In the genomic region with DNA sequence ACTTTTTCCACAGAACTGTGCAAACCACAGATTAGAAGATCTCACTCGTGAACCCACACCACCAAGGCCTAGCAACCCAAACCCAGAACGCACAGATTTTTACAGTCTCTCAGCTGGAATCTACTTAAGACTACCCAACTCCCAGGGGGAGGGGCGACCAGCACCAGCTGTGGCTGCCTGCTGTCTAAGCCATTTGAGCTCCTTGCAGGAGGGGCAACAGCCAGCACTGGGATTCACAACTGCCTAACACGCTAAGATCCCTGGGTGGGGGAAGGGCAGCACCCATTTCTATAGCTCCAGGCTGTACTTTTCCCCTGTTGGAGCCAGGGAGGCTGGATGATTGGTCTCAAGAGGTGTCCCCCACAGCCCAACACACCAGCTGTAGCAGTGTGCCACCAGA, we compare ENCODE assay signal across 1 cellular context.
TF ChIP-seq lines count a peak whose summit lies in the region.

No MANE protein-coding gene starts in this region.

TF ChIP-seq in GM23338, 12 proteins besides CTCF, POLR2A, EP300 and RAD21 (continued from another document):
- TF ChIP-seq, protein P1, sequence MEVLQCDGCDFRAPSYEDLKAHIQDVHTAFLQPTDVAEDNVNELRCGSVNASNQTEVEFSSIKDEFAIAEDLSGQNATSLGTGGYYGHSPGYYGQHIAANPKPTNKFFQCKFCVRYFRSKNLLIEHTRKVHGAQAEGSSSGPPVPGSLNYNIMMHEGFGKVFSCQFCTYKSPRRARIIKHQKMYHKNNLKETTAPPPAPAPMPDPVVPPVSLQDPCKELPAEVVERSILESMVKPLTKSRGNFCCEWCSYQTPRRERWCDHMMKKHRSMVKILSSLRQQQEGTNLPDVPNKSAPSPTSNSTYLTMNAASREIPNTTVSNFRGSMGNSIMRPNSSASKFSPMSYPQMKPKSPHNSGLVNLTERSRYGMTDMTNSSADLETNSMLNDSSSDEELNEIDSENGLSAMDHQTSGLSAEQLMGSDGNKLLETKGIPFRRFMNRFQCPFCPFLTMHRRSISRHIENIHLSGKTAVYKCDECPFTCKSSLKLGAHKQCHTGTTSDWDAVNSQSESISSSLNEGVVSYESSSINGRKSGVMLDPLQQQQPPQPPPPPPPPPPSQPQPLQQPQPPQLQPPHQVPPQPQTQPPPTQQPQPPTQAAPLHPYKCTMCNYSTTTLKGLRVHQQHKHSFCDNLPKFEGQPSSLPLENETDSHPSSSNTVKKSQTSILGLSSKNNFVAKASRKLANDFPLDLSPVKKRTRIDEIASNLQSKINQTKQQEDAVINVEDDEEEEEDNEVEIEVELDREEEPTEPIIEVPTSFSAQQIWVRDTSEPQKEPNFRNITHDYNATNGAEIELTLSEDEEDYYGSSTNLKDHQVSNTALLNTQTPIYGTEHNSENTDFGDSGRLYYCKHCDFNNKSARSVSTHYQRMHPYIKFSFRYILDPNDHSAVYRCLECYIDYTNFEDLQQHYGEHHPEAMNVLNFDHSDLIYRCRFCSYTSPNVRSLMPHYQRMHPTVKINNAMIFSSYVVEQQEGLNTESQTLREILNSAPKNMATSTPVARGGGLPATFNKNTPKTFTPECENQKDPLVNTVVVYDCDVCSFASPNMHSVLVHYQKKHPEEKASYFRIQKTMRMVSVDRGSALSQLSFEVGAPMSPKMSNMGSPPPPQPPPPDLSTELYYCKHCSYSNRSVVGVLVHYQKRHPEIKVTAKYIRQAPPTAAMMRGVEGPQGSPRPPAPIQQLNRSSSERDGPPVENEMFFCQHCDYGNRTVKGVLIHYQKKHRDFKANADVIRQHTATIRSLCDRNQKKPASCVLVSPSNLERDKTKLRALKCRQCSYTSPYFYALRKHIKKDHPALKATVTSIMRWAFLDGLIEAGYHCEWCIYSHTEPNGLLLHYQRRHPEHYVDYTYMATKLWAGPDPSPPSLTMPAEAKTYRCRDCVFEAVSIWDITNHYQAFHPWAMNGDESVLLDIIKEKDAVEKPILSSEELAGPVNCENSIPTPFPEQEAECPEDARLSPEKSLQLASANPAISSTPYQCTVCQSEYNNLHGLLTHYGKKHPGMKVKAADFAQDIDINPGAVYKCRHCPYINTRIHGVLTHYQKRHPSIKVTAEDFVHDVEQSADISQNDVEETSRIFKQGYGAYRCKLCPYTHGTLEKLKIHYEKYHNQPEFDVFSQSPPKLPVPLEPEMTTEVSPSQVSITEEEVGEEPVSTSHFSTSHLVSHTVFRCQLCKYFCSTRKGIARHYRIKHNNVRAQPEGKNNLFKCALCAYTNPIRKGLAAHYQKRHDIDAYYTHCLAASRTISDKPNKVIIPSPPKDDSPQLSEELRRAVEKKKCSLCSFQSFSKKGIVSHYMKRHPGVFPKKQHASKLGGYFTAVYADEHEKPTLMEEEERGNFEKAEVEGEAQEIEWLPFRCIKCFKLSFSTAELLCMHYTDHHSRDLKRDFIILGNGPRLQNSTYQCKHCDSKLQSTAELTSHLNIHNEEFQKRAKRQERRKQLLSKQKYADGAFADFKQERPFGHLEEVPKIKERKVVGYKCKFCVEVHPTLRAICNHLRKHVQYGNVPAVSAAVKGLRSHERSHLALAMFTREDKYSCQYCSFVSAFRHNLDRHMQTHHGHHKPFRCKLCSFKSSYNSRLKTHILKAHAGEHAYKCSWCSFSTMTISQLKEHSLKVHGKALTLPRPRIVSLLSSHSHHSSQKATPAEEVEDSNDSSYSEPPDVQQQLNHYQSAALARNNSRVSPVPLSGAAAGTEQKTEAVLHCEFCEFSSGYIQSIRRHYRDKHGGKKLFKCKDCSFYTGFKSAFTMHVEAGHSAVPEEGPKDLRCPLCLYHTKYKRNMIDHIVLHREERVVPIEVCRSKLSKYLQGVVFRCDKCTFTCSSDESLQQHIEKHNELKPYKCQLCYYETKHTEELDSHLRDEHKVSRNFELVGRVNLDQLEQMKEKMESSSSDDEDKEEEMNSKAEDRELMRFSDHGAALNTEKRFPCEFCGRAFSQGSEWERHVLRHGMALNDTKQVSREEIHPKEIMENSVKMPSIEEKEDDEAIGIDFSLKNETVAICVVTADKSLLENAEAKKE (CRISPR knock-in tag; IDR thresholded peaks at IDR 0.05) = no peak
- no peak for TF ChIP-seq CREB1 (CRISPR knock-in tag; IDR thresholded peaks at IDR 0.05; ENCODE audit: low read depth)
- TF ChIP-seq JUNB (IDR thresholded peaks at IDR 0.05; ENCODE audit: unreplicated experiment) = no peak
- TF ChIP-seq POLR2AphosphoS5 (IDR thresholded peaks at IDR 0.05; ENCODE audit: low read depth) = no peak
- TF ChIP-seq, protein P2, sequence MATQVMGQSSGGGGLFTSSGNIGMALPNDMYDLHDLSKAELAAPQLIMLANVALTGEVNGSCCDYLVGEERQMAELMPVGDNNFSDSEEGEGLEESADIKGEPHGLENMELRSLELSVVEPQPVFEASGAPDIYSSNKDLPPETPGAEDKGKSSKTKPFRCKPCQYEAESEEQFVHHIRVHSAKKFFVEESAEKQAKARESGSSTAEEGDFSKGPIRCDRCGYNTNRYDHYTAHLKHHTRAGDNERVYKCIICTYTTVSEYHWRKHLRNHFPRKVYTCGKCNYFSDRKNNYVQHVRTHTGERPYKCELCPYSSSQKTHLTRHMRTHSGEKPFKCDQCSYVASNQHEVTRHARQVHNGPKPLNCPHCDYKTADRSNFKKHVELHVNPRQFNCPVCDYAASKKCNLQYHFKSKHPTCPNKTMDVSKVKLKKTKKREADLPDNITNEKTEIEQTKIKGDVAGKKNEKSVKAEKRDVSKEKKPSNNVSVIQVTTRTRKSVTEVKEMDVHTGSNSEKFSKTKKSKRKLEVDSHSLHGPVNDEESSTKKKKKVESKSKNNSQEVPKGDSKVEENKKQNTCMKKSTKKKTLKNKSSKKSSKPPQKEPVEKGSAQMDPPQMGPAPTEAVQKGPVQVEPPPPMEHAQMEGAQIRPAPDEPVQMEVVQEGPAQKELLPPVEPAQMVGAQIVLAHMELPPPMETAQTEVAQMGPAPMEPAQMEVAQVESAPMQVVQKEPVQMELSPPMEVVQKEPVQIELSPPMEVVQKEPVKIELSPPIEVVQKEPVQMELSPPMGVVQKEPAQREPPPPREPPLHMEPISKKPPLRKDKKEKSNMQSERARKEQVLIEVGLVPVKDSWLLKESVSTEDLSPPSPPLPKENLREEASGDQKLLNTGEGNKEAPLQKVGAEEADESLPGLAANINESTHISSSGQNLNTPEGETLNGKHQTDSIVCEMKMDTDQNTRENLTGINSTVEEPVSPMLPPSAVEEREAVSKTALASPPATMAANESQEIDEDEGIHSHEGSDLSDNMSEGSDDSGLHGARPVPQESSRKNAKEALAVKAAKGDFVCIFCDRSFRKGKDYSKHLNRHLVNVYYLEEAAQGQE (IDR thresholded peaks at IDR 0.05; ENCODE audit: unreplicated experiment) = no peak
